Comparison of ENCODE assay signal across 13 cellular contexts in genomic region chr1:36204347-36204909, GRCh38. TPM values are rescaled to one million over a fixed set of nuclear protein-coding genes. Genes with fewer than 3 reads are reported as not detected.
DNase-seq lines count a peak whose midpoint lies in the region; ATAC-seq, FAIRE-seq and TF ChIP-seq lines count a peak whose summit lies in the region.
"Had no signal": no experiment of that assay in that cellular context is flagged by ENCODE, and none has a peak within 500 bp of the region (broad histone marks: within the 10 kb centered on the region; RNA-seq: fewer than 3 reads in every experiment).

No MANE protein-coding gene starts in this region.

- no peaks in the 10 kb centered on the region for H3K27me3 ChIP-seq in lung (ENCODE audit: control insufficient read depth, insufficient read depth)
- no peaks in the 10 kb centered on the region for H3K27me3 ChIP-seq in thoracic aorta (replicated peaks; ENCODE audit: insufficient read depth)

- peaks cover 36% of the 10 kb centered on the region for H3K4me1 Mint-ChIP-seq in brain

- no peak for FAIRE-seq in urothelium cell line (lab: Jason Lieb, UNC)
- FAIRE-seq: GM18507 had no signal

- peaks cover 3% of the 10 kb centered on the region for H3K27me3 Mint-ChIP-seq in brain

- H3K27ac ChIP-seq in lung (ENCODE audit: low read depth in 1 of 2, low read length in 1 of 2) (peak overlapping the region; percentile 70 to 91), thoracic aorta (peak overlapping the region; percentile 91 to 92)

- H3K4me3 ChIP-seq in lung (no peak overlapping the region), thoracic aorta (no peak overlapping the region)

- H3K4me1 ChIP-seq in lung (ENCODE audit: control insufficient read depth in 2 of 2, insufficient read depth in 2 of 2, low read length in 2 of 2) = peaks cover 2 to 9% of the 10 kb centered on the region in 2 donors
- peaks cover 28 to 75% of the 10 kb centered on the region in 2 donors for H3K4me1 ChIP-seq in thoracic aorta (ENCODE audit: control insufficient read depth in 1 of 2, low read depth in 2 of 2)

- peak overlapping the region in 1 of 5 experiments; percentile 32 for H3K4me3 Mint-ChIP-seq in brain
- H3K4me3 Mint-ChIP-seq: WTC11 had no signal

- H3K9me3 Mint-ChIP-seq in brain = peaks cover 0 to 4% (median 0%) of the 10 kb centered on the region in 5 experiments
- H3K9me3 Mint-ChIP-seq: WTC11 had no signal

- ATAC-seq in lung (ENCODE audit: insufficient read depth, low FRiP score) (no peak), thoracic aorta (ENCODE audit: insufficient number of reproducible peaks, low FRiP score, low read depth) (no peak)

- no peak for TF ChIP-seq CTCF in brain (conservative IDR thresholded peaks at IDR 0.05)
- no peak for TF ChIP-seq CTCF in lung (IDR thresholded peaks at IDR 0.05; ENCODE audit: control extremely low read depth, extremely low read depth)
- TF ChIP-seq CTCF in thoracic aorta (IDR thresholded peaks at IDR 0.05) = no peak
- TF ChIP-seq CTCF in GM10266 (IDR thresholded peaks at IDR 0.05; ENCODE audit: control insufficient read depth, insufficient read depth, low read depth, missing control alignments) = no peak

- WGBS in lung, 2 donors = 77 to 86% methylated on average over 6 of the region's 6 CpGs

- DNase-seq in LHCN-M2 (ENCODE audit: low read depth) (peak; percentile 55), lung (ENCODE audit: low spot score) (no peak), thoracic aorta (ENCODE audit: low spot score) (peak; percentile 28), GM10266 (ENCODE audit: extremely low spot score) (no peak), urothelium cell line (ENCODE audit: low spot score) (no peak), COLO668 (lab: John Stamatoyannopoulos, UW; ENCODE audit: unreplicated experiment) (no peak)
- no peak for DNase-seq in activated CD4-positive, alpha-beta T cell treated with anti-CD3 and anti-CD28 coated beads, Interleukin-2, amount 50 U/mL, for 48 hours
- DNase-seq: NCI-H187; RPMI8226; stimulated activated CD4-positive, alpha-beta T cell treated with anti-CD3 and anti-CD28 coated beads, Interleukin-12 subunit alpha, Interleukin-12 subunit beta, amount 100 ng/mL, for 4 hours had no signal

- H3K27ac Mint-ChIP-seq in brain = peak overlapping the region; percentile 60 to 99 (median 84)

- no peaks in the 10 kb centered on the region for H3K36me3 Mint-ChIP-seq in brain
- H3K36me3 Mint-ChIP-seq: WTC11 had no signal

- no peaks in the 10 kb centered on the region for H3K9me3 ChIP-seq in lung (ENCODE audit: control insufficient read depth in 2 of 2, insufficient read depth in 1 of 2, low read length in 1 of 2)
- H3K9me3 ChIP-seq in thoracic aorta = no peaks in the 10 kb centered on the region

- H3K36me3 ChIP-seq in lung (ENCODE audit: control insufficient read depth in 2 of 2, insufficient read depth in 2 of 2, low read length in 2 of 2) = no peaks in the 10 kb centered on the region
- no peaks in the 10 kb centered on the region for H3K36me3 ChIP-seq in thoracic aorta

RNA-seq across cellular contexts. Expression of gene THRAP3, which starts 19.8 kb away (rescaled TPM):
- 71.0 and 87.7 TPM in 2 replicates for total RNA-seq in LHCN-M2 (2014; rRNA removed)
- polyA plus RNA-seq in LHCN-M2 (2012) = 41.5 TPM
- 59.5 TPM for polyA plus RNA-seq in brain (ENCODE audit: insufficient read depth, low read depth, low replicate concordance)
- 10 to 100 TPM; 92.8 to 92.9 TPM for total RNA-seq in lung
- polyA plus RNA-seq in lung = 10 to 100 TPM; 25.1 to 41.7 TPM
- total RNA-seq in thoracic aorta = 100 to 1,000 TPM in 1 of 2 donors, 10 to 100 TPM in 1; 49.3 to 111 TPM

RNA-seq across cellular contexts. Expression of gene MAP7D1, which starts 48.5 kb away (rescaled TPM):
- total RNA-seq in LHCN-M2 (2014; rRNA removed) = 252 and 271 TPM in 2 replicates
- 146 TPM for polyA plus RNA-seq in LHCN-M2 (2012)
- 244 TPM for polyA plus RNA-seq in brain (ENCODE audit: insufficient read depth, low read depth, low replicate concordance)
- total RNA-seq in lung = 100 to 1,000 TPM in 1 of 2 donors, 10 to 100 TPM in 1; 47.3 to 140 TPM
- polyA plus RNA-seq in lung = 100 to 1,000 TPM in 1 of 2 donors, 10 to 100 TPM in 1; 53.9 to 103 TPM
- total RNA-seq in thoracic aorta = 100 to 1,000 TPM; 170 to 186 TPM

RNA-seq across cellular contexts. Expression of gene TRAPPC3, which starts 55.1 kb away (rescaled TPM):
- total RNA-seq in LHCN-M2 (2014; rRNA removed) (129 and 134 TPM in 2 replicates), lung (10 to 100 TPM; 37.3 to 61.8 TPM), thoracic aorta (10 to 100 TPM; 78.5 to 92.3 TPM)
- 125 TPM for polyA plus RNA-seq in LHCN-M2 (2012)
- polyA plus RNA-seq in brain (ENCODE audit: insufficient read depth, low read depth, low replicate concordance) (105 TPM), lung (10 to 100 TPM; 60.8 to 83.9 TPM)

Comparison
In these comparisons a context has a peak if more than half of its experiments do, and no peak if none do; other contexts are left out.
1. DNase-seq: peak in LHCN-M2 (single experiment) and thoracic aorta (single experiment); none in lung (single experiment), GM10266 (single experiment), urothelium cell line (single experiment), activated CD4-positive, alpha-beta T cell treated with anti-CD3 and anti-CD28 coated beads, Interleukin-2, amount 50 U/mL, for 48 hours (0 of 2) and COLO668 (single experiment).